ENCODE assay signal across 10 cellular contexts in genomic region chr1:165897326-165898303, GRCh38.
DNase-seq lines count a peak whose midpoint lies in the region; ATAC-seq and TF ChIP-seq lines count a peak whose summit lies in the region.
"Had no signal": no experiment of that assay in that cellular context is flagged by ENCODE, and none has a peak within 500 bp of the region (broad histone marks: within the 10 kb centered on the region; RNA-seq: fewer than 3 reads in every experiment).

No MANE protein-coding gene starts in this region.

- peak overlapping the region; percentile 99 for H3K27ac ChIP-seq in osteoblast (ENCODE audit: low read depth, low read length)
- H3K27ac ChIP-seq: neutrophil had no signal

- TF ChIP-seq CTCF in cardiac fibroblast (IDR thresholded peaks at IDR 0.05; ENCODE audit: low read depth, low read length), result no peak
- no peak for TF ChIP-seq CTCF in osteoblast (IDR thresholded peaks at IDR 0.05; ENCODE audit: extremely low read depth, low read depth, low read length)

- H3K27ac Mint-ChIP-seq in stimulated activated naive CD8-positive, alpha-beta T cell treated with anti-CD3 and anti-CD28 coated beads, Interleukin-15, amount 100 ng/mL, for 72 hours, result peak overlapping the region in 1 of 2 donors; percentile 49

- H3K36me3 ChIP-seq in osteoblast (ENCODE audit: insufficient read depth, low read length), result peaks cover 13% of the 10 kb centered on the region
- H3K36me3 ChIP-seq: neutrophil had no signal

- H3K4me1 Mint-ChIP-seq in stimulated activated naive CD8-positive, alpha-beta T cell treated with anti-CD3 and anti-CD28 coated beads, Interleukin-15, amount 100 ng/mL, for 72 hours, result peaks cover 9% of the 10 kb centered on the region

- ATAC-seq in HG03442 (IDR thresholded peaks at IDR 0.05; ENCODE audit: unreplicated experiment), result peak; percentile 78
- no peak for ATAC-seq in stimulated activated naive CD8-positive, alpha-beta T cell treated with anti-CD3 and anti-CD28 coated beads, Interleukin-15, amount 100 ng/mL, for 72 hours

- peaks cover 61% of the 10 kb centered on the region for H3K4me1 ChIP-seq in osteoblast (ENCODE audit: insufficient read depth, low read length)

- no peak overlapping the region for H3K4me3 Mint-ChIP-seq in stimulated activated naive CD8-positive, alpha-beta T cell treated with anti-CD3 and anti-CD28 coated beads, Interleukin-15, amount 100 ng/mL, for 72 hours

- no peaks in the 10 kb centered on the region for H3K9me3 Mint-ChIP-seq in stimulated activated naive CD8-positive, alpha-beta T cell treated with anti-CD3 and anti-CD28 coated beads, Interleukin-15, amount 100 ng/mL, for 72 hours

- H3K27me3 ChIP-seq in osteoblast (ENCODE audit: insufficient read depth, low read length), result no peaks in the 10 kb centered on the region
- H3K27me3 ChIP-seq: neutrophil had no signal

- H3K4me3 ChIP-seq in cardiac fibroblast (replicated peaks in 1 of 2; ENCODE audit: low read depth in 2 of 2, low read length in 2 of 2), result no peak overlapping the region
- H3K4me3 ChIP-seq in osteoblast (ENCODE audit: insufficient read depth, low read length), result no peak overlapping the region

- H3K79me2 ChIP-seq in osteoblast (ENCODE audit: insufficient read depth, low read length), result peaks cover 45% of the 10 kb centered on the region

- H2AFZ ChIP-seq in osteoblast (ENCODE audit: low read length), result no peak overlapping the region

- peak; percentile 56 for DNase-seq in GM03348 (ENCODE audit: low spot score)
- peak; percentile 54 to 75 for DNase-seq in cardiac fibroblast (ENCODE audit: low read depth in 2 of 2)
- peak; percentile 81 for DNase-seq in osteoblast (ENCODE audit: insufficient read length, low spot score, missing footprints)
- no peak for DNase-seq in stimulated activated naive CD8-positive, alpha-beta T cell treated with anti-CD3 and anti-CD28 coated beads, Interleukin-15, amount 100 ng/mL, for 72 hours
- DNase-seq in UCSD-AML1 (lab: John Stamatoyannopoulos, UW; ENCODE audit: unreplicated experiment), result no peak
- DNase-seq in D341Med (ENCODE audit: low spot score), result no peak
- DNase-seq in amniotic stem cell (lab: John Stamatoyannopoulos, UW), result no peak
- DNase-seq: OCI-M1 had no signal

- H3K9me3 ChIP-seq in osteoblast (ENCODE audit: low read depth, low read length), result no peaks in the 10 kb centered on the region
- H3K9me3 ChIP-seq: neutrophil had no signal

- no peaks in the 10 kb centered on the region for H4K20me1 ChIP-seq in osteoblast (ENCODE audit: insufficient read depth, low read length)

- H3K4me2 ChIP-seq in osteoblast (ENCODE audit: insufficient read depth, low read length), result peak overlapping the region; percentile 31

- H3K27me3 Mint-ChIP-seq in stimulated activated naive CD8-positive, alpha-beta T cell treated with anti-CD3 and anti-CD28 coated beads, Interleukin-15, amount 100 ng/mL, for 72 hours, result no peaks in the 10 kb centered on the region

Comparison
In these comparisons a context has a peak if more than half of its experiments do, and no peak if none do; other contexts are left out.
1. DNase-seq: peak in GM03348 (single experiment), cardiac fibroblast (2 of 2) and osteoblast (single experiment); none in stimulated activated naive CD8-positive, alpha-beta T cell treated with anti-CD3 and anti-CD28 coated beads, Interleukin-15, amount 100 ng/mL, for 72 hours (0 of 2), UCSD-AML1 (single experiment), D341Med (single experiment) and amniotic stem cell (single experiment).